ENCODE assay signal across 2 cellular contexts in the genomic region with DNA sequence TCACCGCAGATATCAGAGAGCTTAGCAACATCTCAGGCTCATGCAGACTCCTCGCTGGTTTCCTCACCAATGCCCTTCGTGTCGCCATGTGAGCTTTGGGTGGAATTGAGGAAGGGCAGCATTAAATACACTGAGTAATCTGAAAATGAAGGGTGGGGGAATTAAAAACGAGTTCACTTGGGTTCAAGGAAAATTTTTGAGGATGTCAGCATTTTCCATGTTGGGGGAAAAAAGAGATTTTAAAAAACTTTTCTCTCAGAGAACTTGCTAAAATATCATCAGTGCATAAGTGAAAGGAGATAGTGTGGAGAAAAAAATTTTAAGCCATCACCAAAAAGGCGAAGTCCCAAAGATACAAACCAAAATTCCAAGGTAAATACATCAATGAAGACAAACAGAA.
TF ChIP-seq lines count a peak whose summit lies in the region.

No MANE protein-coding gene starts in this region.

TF ChIP-seq in IMR-90, 13 proteins besides CTCF, POLR2A, EP300 and RAD21:
- TF ChIP-seq RFX5 (IDR thresholded peaks at IDR 0.05; ENCODE audit: low read depth, low read length) = no peak
- TF ChIP-seq CHD1 (IDR thresholded peaks at IDR 0.05; ENCODE audit: low read depth, low read length) = no peak
- TF ChIP-seq MAFK (IDR thresholded peaks at IDR 0.05; ENCODE audit: low read depth, low read length) = peak; percentile 86
- no peak for TF ChIP-seq MAZ (IDR thresholded peaks at IDR 0.05; ENCODE audit: borderline replicate concordance, low read depth, low read length)
- no peak for TF ChIP-seq NFE2L2 (IDR thresholded peaks at IDR 0.05; ENCODE audit: low read depth, low read length)

TF ChIP-seq in K562, 482 proteins besides CTCF, POLR2A, EP300 and RAD21:
- TF ChIP-seq MAFK (IDR thresholded peaks at IDR 0.05; ENCODE audit: low read length) = peak; percentile 36; the same call in 1 of the 2 replicates
- peak; percentile 73 for TF ChIP-seq ZNF316 (IDR thresholded peaks at IDR 0.05)
- peak; percentile 43; the same call in 1 of the 2 replicates for TF ChIP-seq MAFF (IDR thresholded peaks at IDR 0.05; ENCODE audit: low read length)
- peak; percentile 19; the same call in 1 of the 2 replicates for TF ChIP-seq C11orf30 (IDR thresholded peaks at IDR 0.05; ENCODE audit: low read depth)
- no peak for TF ChIP-seq MAZ (CRISPR knock-in tag; conservative IDR thresholded peaks at IDR 0.05 in 1 of 2, IDR thresholded peaks at IDR 0.05 in 1 of 2)
